ENCODE assay signal across 9 cellular contexts in the genomic region with DNA sequence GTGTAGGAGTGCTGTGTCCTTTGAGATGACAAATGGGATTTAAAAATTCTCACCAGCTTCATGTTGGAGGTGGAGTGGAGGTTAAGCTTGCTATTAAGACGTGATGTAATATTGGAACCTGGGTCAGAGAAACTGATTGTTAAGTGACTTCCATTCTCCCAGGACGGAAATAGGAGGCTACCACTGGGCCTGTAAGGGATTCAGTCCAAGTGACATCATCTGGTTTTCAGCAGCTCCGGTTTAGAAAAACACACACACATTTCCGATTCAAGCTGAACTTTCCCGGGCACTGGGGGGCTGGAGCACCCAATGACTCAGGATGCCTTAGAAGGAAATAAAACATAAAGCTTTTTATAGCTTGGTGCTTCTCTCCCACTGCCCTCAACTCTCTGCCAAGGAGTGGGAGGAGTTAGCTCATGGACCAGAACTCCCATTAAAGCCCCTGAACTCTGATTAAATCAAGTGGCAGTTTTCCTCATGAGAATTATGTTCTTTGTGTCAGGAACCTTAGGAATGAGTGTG. TPM values are rescaled to one million over a fixed set of nuclear protein-coding genes. Genes with fewer than 3 reads are reported as not detected.
DNase-seq lines count a peak whose midpoint lies in the region; ATAC-seq and TF ChIP-seq lines count a peak whose summit lies in the region.
"Had no signal": no experiment of that assay in that cellular context is flagged by ENCODE, and none has a peak within 500 bp of the region (broad histone marks: within the 10 kb centered on the region; RNA-seq: fewer than 3 reads in every experiment).

No MANE protein-coding gene starts in this region.

- CTCF ChIA-PET in CD4-positive, alpha-beta memory T cell (lab: Charles Lee; ENCODE audit: partially characterized antibody) = interaction anchor here (1.2 to 2.9 kb wide), 5 partner anchors 9 to 290 kb away, joined by 3 to 17 read pairs (median 5); no protein-coding TSS in a partner anchor

- H3K27me3 ChIP-seq in CD4-positive, alpha-beta memory T cell (ENCODE audit: insufficient read depth, low read length) = no peaks in the 10 kb centered on the region

- no peak for TF ChIP-seq CTCF in fibroblast of the aortic adventitia (IDR thresholded peaks at IDR 0.05; ENCODE audit: insufficient read depth, low read length)

- peaks cover 25% of the 10 kb centered on the region for H3K36me3 ChIP-seq in CD4-positive, alpha-beta memory T cell (ENCODE audit: insufficient read depth, low read length)

- no peaks in the 10 kb centered on the region for H3K4me1 ChIP-seq in CD4-positive, alpha-beta memory T cell (ENCODE audit: insufficient read depth, low read length)

- H3K9me3 ChIP-seq in CD4-positive, alpha-beta memory T cell (ENCODE audit: control insufficient read depth in 1 of 2, low read length in 2 of 2) = no peaks in the 10 kb centered on the region

- H3K27ac ChIP-seq in CD4-positive, alpha-beta memory T cell (ENCODE audit: low read depth, low read length) = no peak overlapping the region

- POLR2A ChIA-PET in CD4-positive, alpha-beta memory T cell (lab: Charles Lee; ENCODE audit: partially characterized antibody) = interaction anchor here (0.9 to 18.5 kb wide), 7 partner anchors 10 to 349 kb away, joined by 3 to 1009 read pairs (median 5); a partner anchor contains a TSS

- no peak overlapping the region for H3K4me3 Mint-ChIP-seq in CD4-positive, alpha-beta memory T cell

- peaks cover 26 to 34% of the 10 kb centered on the region in 2 donors for H3K36me3 Mint-ChIP-seq in CD4-positive, alpha-beta memory T cell

- ATAC-seq in GM19328 (IDR thresholded peaks at IDR 0.05; ENCODE audit: unreplicated experiment) (no peak), GM18867 (IDR thresholded peaks at IDR 0.05; ENCODE audit: unreplicated experiment) (no peak)

- H3K4me1 Mint-ChIP-seq in CD4-positive, alpha-beta memory T cell = peaks cover 10 to 33% (median 15%) of the 10 kb centered on the region in 4 donors

- no peak for DNase-seq in CD4-positive, alpha-beta memory T cell
- DNase-seq in RPMI7951 (ENCODE audit: low read depth) = peak; percentile 94
- DNase-seq in fibroblast of the aortic adventitia (ENCODE audit: low read depth) = peak; percentile 93
- peak; percentile 64 for DNase-seq in pons (ENCODE audit: low spot score)
- DNase-seq in NCI-H1048 (lab: John Stamatoyannopoulos, UW) = no peak
- no peak for DNase-seq in NCI-H2029 (lab: John Stamatoyannopoulos, UW)
- DNase-seq: stimulated activated CD8-positive, alpha-beta memory T cell treated with anti-CD3 and anti-CD28 coated beads, Interleukin-4, amount 100 ng/mL, for 48 hours had no signal

- no peak overlapping the region for H3K4me3 ChIP-seq in CD4-positive, alpha-beta memory T cell (ENCODE audit: low read length in 2 of 2)
- no peak overlapping the region for H3K4me3 ChIP-seq in fibroblast of the aortic adventitia (ENCODE audit: low read depth, low read length)

- H3K27me3 Mint-ChIP-seq in CD4-positive, alpha-beta memory T cell = no peaks in the 10 kb centered on the region

- peak overlapping the region in 5 of 7 donors; percentile 8 to 71 (median 51) for H3K27ac Mint-ChIP-seq in CD4-positive, alpha-beta memory T cell

- H3K9me3 Mint-ChIP-seq in CD4-positive, alpha-beta memory T cell = no peaks in the 10 kb centered on the region

- intact Hi-C loops in CD4-positive, alpha-beta memory T cell (cut with micrococcal nuclease) = no loop called here

RNA-seq across cellular contexts. Expression of a gene that starts 12.4 kb away (rescaled TPM):
- total RNA-seq in CD4-positive, alpha-beta memory T cell = 100 to 1,000 TPM; 693 to 698 TPM
- 1,000 to 10,000 TPM; 2,724 to 3,289 TPM for polyA plus RNA-seq in CD4-positive, alpha-beta memory T cell
- 269 and 327 TPM in 2 replicates for total RNA-seq in RPMI7951 (2014; rRNA removed; shearing (Covaris generic))
- total RNA-seq in fibroblast of the aortic adventitia (ENCODE audit: low replicate concordance) = 342 and 589 TPM in 2 replicates

Comparison
In these comparisons a context has a peak if more than half of its experiments do, and no peak if none do; other contexts are left out.
1. DNase-seq: peak in RPMI7951 (single experiment), fibroblast of the aortic adventitia (single experiment) and pons (single experiment); none in CD4-positive, alpha-beta memory T cell (0 of 5), NCI-H1048 (single experiment) and NCI-H2029 (single experiment).